1 cellular context compared by ENCODE assay signal in genomic region chr22:19875061-19875530, GRCh38.
TF ChIP-seq lines count a peak whose summit lies in the region.

No MANE protein-coding gene starts in this region.

TF ChIP-seq in H1, 55 proteins besides CTCF, POLR2A, EP300 and RAD21 (continued from another document):
- no peak for TF ChIP-seq BACH1 (IDR thresholded peaks at IDR 0.05; ENCODE audit: low read length)
